ENCODE assay signal across 1 cellular context in the genomic region with DNA sequence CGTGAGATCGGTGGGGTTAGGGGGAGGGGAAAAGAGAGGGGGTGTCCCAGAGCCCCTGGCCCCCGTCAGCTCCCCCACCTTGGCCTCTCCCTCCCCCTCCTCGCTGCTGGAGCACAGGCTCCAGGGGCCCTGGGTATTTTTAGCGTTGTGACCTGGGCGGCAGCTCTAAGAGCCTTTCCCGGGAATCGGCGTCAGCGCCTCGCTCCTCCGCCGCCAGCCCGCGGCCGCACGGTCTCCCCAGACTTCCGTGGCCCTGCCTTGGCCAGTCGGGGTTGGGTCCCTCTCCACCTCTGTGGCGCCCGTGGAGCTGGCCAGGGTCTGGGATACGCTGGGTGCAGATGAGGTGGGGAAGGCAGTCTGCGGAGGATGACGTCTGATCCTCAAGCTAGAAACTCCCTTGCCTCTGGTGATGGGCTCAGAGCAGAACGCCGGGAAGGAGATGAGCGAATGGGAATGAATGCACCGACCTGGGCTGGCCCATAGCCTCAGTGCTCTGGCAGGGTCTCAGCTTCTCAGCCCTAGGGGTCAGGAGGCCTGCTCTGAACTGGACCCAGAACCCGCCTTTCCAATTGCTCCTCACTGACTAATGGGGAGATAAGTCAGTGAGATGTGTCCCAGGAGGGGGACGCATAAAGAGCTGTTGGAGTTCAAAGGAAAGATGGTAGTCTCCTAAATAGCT.
TF ChIP-seq lines count a peak whose summit lies in the region.

No MANE protein-coding gene starts in this region.

TF ChIP-seq in liver, 16 proteins besides CTCF, POLR2A, EP300 and RAD21 (continued from another document):
- TF ChIP-seq, protein P1, sequence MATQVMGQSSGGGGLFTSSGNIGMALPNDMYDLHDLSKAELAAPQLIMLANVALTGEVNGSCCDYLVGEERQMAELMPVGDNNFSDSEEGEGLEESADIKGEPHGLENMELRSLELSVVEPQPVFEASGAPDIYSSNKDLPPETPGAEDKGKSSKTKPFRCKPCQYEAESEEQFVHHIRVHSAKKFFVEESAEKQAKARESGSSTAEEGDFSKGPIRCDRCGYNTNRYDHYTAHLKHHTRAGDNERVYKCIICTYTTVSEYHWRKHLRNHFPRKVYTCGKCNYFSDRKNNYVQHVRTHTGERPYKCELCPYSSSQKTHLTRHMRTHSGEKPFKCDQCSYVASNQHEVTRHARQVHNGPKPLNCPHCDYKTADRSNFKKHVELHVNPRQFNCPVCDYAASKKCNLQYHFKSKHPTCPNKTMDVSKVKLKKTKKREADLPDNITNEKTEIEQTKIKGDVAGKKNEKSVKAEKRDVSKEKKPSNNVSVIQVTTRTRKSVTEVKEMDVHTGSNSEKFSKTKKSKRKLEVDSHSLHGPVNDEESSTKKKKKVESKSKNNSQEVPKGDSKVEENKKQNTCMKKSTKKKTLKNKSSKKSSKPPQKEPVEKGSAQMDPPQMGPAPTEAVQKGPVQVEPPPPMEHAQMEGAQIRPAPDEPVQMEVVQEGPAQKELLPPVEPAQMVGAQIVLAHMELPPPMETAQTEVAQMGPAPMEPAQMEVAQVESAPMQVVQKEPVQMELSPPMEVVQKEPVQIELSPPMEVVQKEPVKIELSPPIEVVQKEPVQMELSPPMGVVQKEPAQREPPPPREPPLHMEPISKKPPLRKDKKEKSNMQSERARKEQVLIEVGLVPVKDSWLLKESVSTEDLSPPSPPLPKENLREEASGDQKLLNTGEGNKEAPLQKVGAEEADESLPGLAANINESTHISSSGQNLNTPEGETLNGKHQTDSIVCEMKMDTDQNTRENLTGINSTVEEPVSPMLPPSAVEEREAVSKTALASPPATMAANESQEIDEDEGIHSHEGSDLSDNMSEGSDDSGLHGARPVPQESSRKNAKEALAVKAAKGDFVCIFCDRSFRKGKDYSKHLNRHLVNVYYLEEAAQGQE (IDR thresholded peaks at IDR 0.05): no peak
- TF ChIP-seq RXRA (IDR thresholded peaks at IDR 0.05): no peak
- no peak for TF ChIP-seq JUND (IDR thresholded peaks at IDR 0.05)
- TF ChIP-seq HNF4A (conservative IDR thresholded peaks at IDR 0.05): no peak
- no peak for TF ChIP-seq SP1 (IDR thresholded peaks at IDR 0.05)
